Comparison of ENCODE assay signal across 12 cellular contexts in the genomic region with DNA sequence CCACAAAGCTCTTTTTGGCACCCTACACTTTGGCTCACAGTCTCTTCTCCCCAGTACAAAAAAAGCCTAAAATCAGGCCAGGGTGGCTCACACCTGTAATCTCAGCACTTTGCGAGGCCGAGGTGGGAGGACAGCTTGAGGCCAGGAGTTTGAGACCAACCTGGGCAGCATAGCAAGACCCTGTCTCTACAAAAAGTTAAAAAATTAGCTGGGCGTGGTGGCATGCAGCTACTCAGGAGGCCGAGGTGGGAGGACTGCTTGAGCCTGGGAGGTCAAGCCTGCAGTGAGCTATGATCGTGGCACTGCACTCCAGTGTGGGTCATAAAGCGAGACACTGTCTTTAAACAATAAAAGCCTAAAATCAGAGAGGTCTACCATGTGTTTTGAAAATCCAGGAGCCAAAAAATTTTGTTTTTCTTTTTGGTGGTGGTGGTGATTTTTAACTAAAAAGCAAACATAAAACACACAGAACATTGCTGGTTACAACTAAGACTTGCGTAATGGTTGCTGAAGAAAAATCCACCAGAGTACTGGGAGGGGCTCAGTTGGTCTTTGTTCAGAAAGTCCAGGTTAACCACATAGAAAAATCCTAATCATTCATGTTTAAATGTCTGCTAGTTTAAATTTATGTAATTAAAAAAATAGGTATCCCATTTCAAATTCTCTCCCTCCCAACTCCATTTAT. TPM values are rescaled to one million over a fixed set of nuclear protein-coding genes. Genes with fewer than 3 reads are reported as not detected.
A peak's percentile ranks its signal among the peaks of the same experiment; 100 is the strongest.
DNase-seq lines count a peak whose midpoint lies in the region; ATAC-seq and TF ChIP-seq lines count a peak whose summit lies in the region.
"Had no signal": no experiment of that assay in that cellular context is flagged by ENCODE, and none has a peak within 500 bp of the region (broad histone marks: within the 10 kb centered on the region; RNA-seq: fewer than 3 reads in every experiment).

No MANE protein-coding gene starts in this region.

- no peak for TF ChIP-seq CTCF in ascending aorta (IDR thresholded peaks at IDR 0.05)

- WGBS in HUES64 = 96% methylated on average over 7 of the region's 7 CpGs

- peaks cover 9 to 31% (median 26%) of the 10 kb centered on the region in 4 donors for H3K4me1 Mint-ChIP-seq in CD4-positive, CD25-positive, alpha-beta regulatory T cell
- peaks cover 15 to 34% (median 28%) of the 10 kb centered on the region in 7 donors for H3K4me1 Mint-ChIP-seq in naive thymus-derived CD4-positive, alpha-beta T cell

- H3K36me3 Mint-ChIP-seq in CD4-positive, CD25-positive, alpha-beta regulatory T cell = peaks cover 12% of the 10 kb centered on the region
- peaks cover 5 to 31% (median 13%) of the 10 kb centered on the region in 5 donors for H3K36me3 Mint-ChIP-seq in naive thymus-derived CD4-positive, alpha-beta T cell

- POLR2A ChIA-PET in naive thymus-derived CD4-positive, alpha-beta T cell (lab: Charles Lee) = interaction anchor here (0.6 to 6.3 kb wide), 9 partner anchors 8 to 565 kb away, joined by 3 to 94 read pairs (median 8); partner anchors contain the start of genes IMP3 and NEIL1

- peak overlapping the region; percentile 32 to 94 (median 91) for H3K4me3 Mint-ChIP-seq in CD4-positive, CD25-positive, alpha-beta regulatory T cell
- peak overlapping the region; percentile 88 to 94 (median 92) for H3K4me3 Mint-ChIP-seq in naive thymus-derived CD4-positive, alpha-beta T cell

- peaks cover 22% of the 10 kb centered on the region for H3K4me1 ChIP-seq in CD4-positive, CD25-positive, alpha-beta regulatory T cell (ENCODE audit: control insufficient read depth, insufficient read depth, low read length, poor library complexity, severe bottlenecking)
- H3K4me1 ChIP-seq in HUES64 (ENCODE audit: insufficient read depth, low read length) (peaks cover 13% of the 10 kb centered on the region), adipocyte (ENCODE audit: control insufficient read depth, insufficient read depth, low read length) (peaks cover 25% of the 10 kb centered on the region), ascending aorta (peaks cover 5 to 8% of the 10 kb centered on the region in 2 donors)
- H3K4me1 ChIP-seq in naive thymus-derived CD4-positive, alpha-beta T cell (ENCODE audit: control insufficient read depth in 2 of 2, insufficient read depth in 2 of 2, low read length in 2 of 2) = peaks cover 11 to 15% of the 10 kb centered on the region in 2 donors

- H3K9me3 ChIP-seq in CD4-positive, CD25-positive, alpha-beta regulatory T cell (ENCODE audit: control insufficient read depth in 2 of 2, low read length in 2 of 2) = no peaks in the 10 kb centered on the region
- H3K9me3 ChIP-seq in HUES64 (ENCODE audit: insufficient read depth, low read depth, low read length) (no peaks in the 10 kb centered on the region), adipocyte (ENCODE audit: control insufficient read depth, low read length) (no peaks in the 10 kb centered on the region), ascending aorta (no peaks in the 10 kb centered on the region)
- H3K9me3 ChIP-seq in naive thymus-derived CD4-positive, alpha-beta T cell (ENCODE audit: control insufficient read depth in 2 of 3, low read length in 3 of 3) = no peaks in the 10 kb centered on the region
- H3K9me3 ChIP-seq: prostate gland had no signal

- peak overlapping the region in 2 of 3 donors; percentile 95 to 98 for H3K27ac Mint-ChIP-seq in CD4-positive, CD25-positive, alpha-beta regulatory T cell
- peak overlapping the region; percentile 90 to 97 (median 94) for H3K27ac Mint-ChIP-seq in naive thymus-derived CD4-positive, alpha-beta T cell

- intact Hi-C loops in naive thymus-derived CD4-positive, alpha-beta T cell (cut with micrococcal nuclease) = loop anchor here (2.0 to 10.0 kb wide), 4 partner anchors 19 to 347 kb away; partner anchors contain the start of genes C15orf39 (in 1 of the 2), PPCDC (in 1 of the 2) and PTPN9 (in 1 of the 2)
- intact Hi-C loops in ascending aorta (cut with DNase I) = loop anchor here (5.0 to 10.0 kb wide), 3 partner anchors 257 to 432 kb away; partner anchors contain the start of genes PPCDC and SNUPN

- H3K27me3 Mint-ChIP-seq in CD4-positive, CD25-positive, alpha-beta regulatory T cell = no peaks in the 10 kb centered on the region
- no peaks in the 10 kb centered on the region for H3K27me3 Mint-ChIP-seq in naive thymus-derived CD4-positive, alpha-beta T cell

- CTCF ChIA-PET in naive thymus-derived CD4-positive, alpha-beta T cell (lab: Charles Lee) = interaction anchor here (0.7 to 3.2 kb wide), 3 partner anchors 83 to 467 kb away, joined by 3 to 30 read pairs (median 4); partner anchors contain the start of gene SIN3A

- DNase-seq in CD4-positive, CD25-positive, alpha-beta regulatory T cell = no peak
- no peak for DNase-seq in adipocyte (ENCODE audit: low read depth)
- no peak for DNase-seq in naive thymus-derived CD4-positive, alpha-beta T cell
- DNase-seq in ascending aorta (ENCODE audit: low spot score in 2 of 2) = no peak
- no peak for DNase-seq in hepatic stellate cell (ENCODE audit: low spot score)
- DNase-seq in HK-2 (ENCODE audit: unreplicated experiment) = no peak
- no peak for DNase-seq in RPMI8226
- DNase-seq: activated CD8-positive, alpha-beta memory T cell treated with anti-CD3 and anti-CD28 coated beads, Interleukin-2, amount 50 U/mL, for 48 hours; DMS53; NCI-H2081 had no signal

- peak overlapping the region; percentile 42; the same call in 1 of the 2 replicates for H3K9ac ChIP-seq in HUES64 (ENCODE audit: low read depth, low read length)
- H3K9ac ChIP-seq in adipocyte (ENCODE audit: low read length) = no peak overlapping the region

- no peak for ATAC-seq in CD4-positive, CD25-positive, alpha-beta regulatory T cell (ENCODE audit: low read depth in 2 of 2)
- ATAC-seq in naive thymus-derived CD4-positive, alpha-beta T cell = no peak

- H3K27ac ChIP-seq in CD4-positive, CD25-positive, alpha-beta regulatory T cell (ENCODE audit: insufficient read depth, low read length, poor library complexity, severe bottlenecking) = peak overlapping the region; percentile 16
- H3K27ac ChIP-seq in HUES64 (ENCODE audit: low read depth, low read length) (peak overlapping the region; percentile 99; the same call in 1 of the 2 replicates), ascending aorta (no peak overlapping the region)
- H3K27ac ChIP-seq in naive thymus-derived CD4-positive, alpha-beta T cell (ENCODE audit: low read depth, low read length) = peak overlapping the region; percentile 44

- H3K27me3 ChIP-seq in CD4-positive, CD25-positive, alpha-beta regulatory T cell (ENCODE audit: control insufficient read depth, insufficient read depth, low read length) = no peaks in the 10 kb centered on the region
- H3K27me3 ChIP-seq in HUES64 (ENCODE audit: insufficient read depth, low read length) (no peaks in the 10 kb centered on the region), adipocyte (replicated peaks; ENCODE audit: control insufficient read depth, insufficient read depth, low read length) (no peaks in the 10 kb centered on the region), ascending aorta (no peaks in the 10 kb centered on the region)
- no peaks in the 10 kb centered on the region for H3K27me3 ChIP-seq in naive thymus-derived CD4-positive, alpha-beta T cell (ENCODE audit: control insufficient read depth in 2 of 2, insufficient read depth in 2 of 2, low read length in 2 of 2)

- H3K4me3 ChIP-seq in CD4-positive, CD25-positive, alpha-beta regulatory T cell (ENCODE audit: low read depth, low read length) = no peak overlapping the region
- H3K4me3 ChIP-seq in HUES64 (ENCODE audit: low read length) (peak overlapping the region; percentile 81), adipocyte (ENCODE audit: low read length) (peak overlapping the region; percentile 91), ascending aorta (no peak overlapping the region)
- H3K4me3 ChIP-seq in naive thymus-derived CD4-positive, alpha-beta T cell (ENCODE audit: low read length) = no peak overlapping the region

- peaks cover 56% of the 10 kb centered on the region for H3K36me3 ChIP-seq in CD4-positive, CD25-positive, alpha-beta regulatory T cell (ENCODE audit: control insufficient read depth, insufficient read depth, low read length)
- H3K36me3 ChIP-seq in HUES64 (ENCODE audit: insufficient read depth, low read length) = peaks cover 72% of the 10 kb centered on the region
- peaks cover 55% of the 10 kb centered on the region for H3K36me3 ChIP-seq in adipocyte (ENCODE audit: control insufficient read depth, insufficient read depth, low read length, severe bottlenecking)
- peaks cover 16 to 63% (median 18%) of the 10 kb centered on the region in 3 experiments for H3K36me3 ChIP-seq in naive thymus-derived CD4-positive, alpha-beta T cell (ENCODE audit: control insufficient read depth in 2 of 3, insufficient read depth in 3 of 3, low read length in 3 of 3)
- H3K36me3 ChIP-seq in ascending aorta = peaks cover 40 to 66% of the 10 kb centered on the region in 2 donors

- no peaks in the 10 kb centered on the region for H3K9me3 Mint-ChIP-seq in CD4-positive, CD25-positive, alpha-beta regulatory T cell
- H3K9me3 Mint-ChIP-seq in naive thymus-derived CD4-positive, alpha-beta T cell = peaks cover 0 to 2% (median 0%) of the 10 kb centered on the region in 11 donors

RNA-seq across cellular contexts. Expression of gene MAN2C1, which starts 1.6 kb away (rescaled TPM):
- 353 TPM for total RNA-seq in CD4-positive, CD25-positive, alpha-beta regulatory T cell
- polyA plus RNA-seq in CD4-positive, CD25-positive, alpha-beta regulatory T cell = 10 to 100 TPM; 21.4 to 32.9 (median 30.6) TPM
- 31.9 TPM for polyA plus RNA-seq in HUES64 (2013, experiment 1 of 2)
- polyA plus RNA-seq in HUES64 (2013, experiment 2 of 2) = 40.3 TPM
- total RNA-seq in naive thymus-derived CD4-positive, alpha-beta T cell = 100 to 1,000 TPM; 298 to 557 (median 451) TPM
- 10 to 100 TPM; 26.7 to 44.9 TPM for polyA plus RNA-seq in naive thymus-derived CD4-positive, alpha-beta T cell
- 447 TPM for total RNA-seq in ascending aorta

RNA-seq across cellular contexts. Expression of gene NEIL1, which starts 23.2 kb away (rescaled TPM):
- total RNA-seq in CD4-positive, CD25-positive, alpha-beta regulatory T cell = 23.7 TPM
- polyA plus RNA-seq in CD4-positive, CD25-positive, alpha-beta regulatory T cell = 1 to 10 TPM; 1.1 to 3.4 (median 1.4) TPM
- polyA plus RNA-seq in HUES64 (2013, experiment 1 of 2) = 4.0 TPM
- 6.5 TPM for polyA plus RNA-seq in HUES64 (2013, experiment 2 of 2)
- total RNA-seq in naive thymus-derived CD4-positive, alpha-beta T cell = 10 to 100 TPM in 4 of 5 experiments, 1 to 10 TPM in 1; 8.9 to 49.9 (median 18.5) TPM
- polyA plus RNA-seq in naive thymus-derived CD4-positive, alpha-beta T cell = 1 to 10 TPM; 1.7 to 3.1 TPM
- total RNA-seq in ascending aorta = 104 TPM

RNA-seq across cellular contexts. Expression of gene COMMD4, which starts 34.2 kb away (rescaled TPM):
- total RNA-seq in CD4-positive, CD25-positive, alpha-beta regulatory T cell = 30.3 TPM
- 10 to 100 TPM; 44.7 to 68.1 (median 56.6) TPM for polyA plus RNA-seq in CD4-positive, CD25-positive, alpha-beta regulatory T cell
- 104 TPM for polyA plus RNA-seq in HUES64 (2013, experiment 1 of 2)
- 94.5 TPM for polyA plus RNA-seq in HUES64 (2013, experiment 2 of 2)
- 10 to 100 TPM; 23.4 to 84.2 (median 26.3) TPM for total RNA-seq in naive thymus-derived CD4-positive, alpha-beta T cell
- 10 to 100 TPM; 30.2 to 37.5 TPM for polyA plus RNA-seq in naive thymus-derived CD4-positive, alpha-beta T cell
- total RNA-seq in ascending aorta = 54.8 TPM

Comparison
In these comparisons a context has a peak if more than half of its experiments do, and no peak if none do; other contexts are left out.
1. H3K27ac ChIP-seq: peak in CD4-positive, CD25-positive, alpha-beta regulatory T cell (single experiment), HUES64 (single experiment) and naive thymus-derived CD4-positive, alpha-beta T cell (single experiment); none in ascending aorta (0 of 2).
2. H3K4me3 ChIP-seq: peak in HUES64 (single experiment) and adipocyte (single experiment); none in CD4-positive, CD25-positive, alpha-beta regulatory T cell (single experiment), naive thymus-derived CD4-positive, alpha-beta T cell (single experiment) and ascending aorta (0 of 2).